In the genomic region with DNA sequence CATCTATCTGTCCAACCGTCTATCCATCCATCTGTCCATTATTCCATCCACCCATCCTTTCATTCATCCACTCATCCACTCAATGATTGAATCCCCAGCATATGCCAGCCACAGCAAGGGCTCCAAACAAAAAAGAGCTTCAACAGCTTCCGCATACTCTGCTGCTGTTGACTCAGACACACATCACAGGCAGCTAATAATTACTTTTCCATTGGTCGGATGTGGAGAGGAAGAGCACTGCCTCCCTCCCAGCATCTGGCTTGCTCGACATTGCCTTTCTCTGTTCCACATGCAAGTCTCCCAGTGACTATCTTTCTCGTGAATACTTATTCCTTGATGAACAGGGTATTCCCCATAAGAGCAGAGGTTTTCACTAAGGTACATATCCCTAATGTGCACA, we compare ENCODE assay signal across 10 cellular contexts.
DNase-seq lines count a peak whose midpoint lies in the region; ATAC-seq, FAIRE-seq and TF ChIP-seq lines count a peak whose summit lies in the region.
"Had no signal": no experiment of that assay in that cellular context is flagged by ENCODE, and none has a peak within 500 bp of the region (broad histone marks: within the 10 kb centered on the region; RNA-seq: fewer than 3 reads in every experiment).

No MANE protein-coding gene starts in this region.

- H3K36me3 ChIP-seq in OCI-LY3 (replicated peaks; ENCODE audit: low read depth, low read length), result peaks cover 5% of the 10 kb centered on the region
- no peaks in the 10 kb centered on the region for H3K36me3 ChIP-seq in CD8-positive, alpha-beta memory T cell (ENCODE audit: insufficient read depth, low read length)
- H3K36me3 ChIP-seq: gastroesophageal sphincter had no signal

- H3K9me3 Mint-ChIP-seq in activated naive CD4-positive, alpha-beta T cell treated with anti-CD3 and anti-CD28 coated beads, Interleukin-2, amount 50 U/mL, for 24 hours, result no peaks in the 10 kb centered on the region
- H3K9me3 Mint-ChIP-seq in CD8-positive, alpha-beta memory T cell, result no peaks in the 10 kb centered on the region

- peak overlapping the region; percentile 43 for H3K4me3 Mint-ChIP-seq in activated naive CD4-positive, alpha-beta T cell treated with anti-CD3 and anti-CD28 coated beads, Interleukin-2, amount 50 U/mL, for 24 hours
- peak overlapping the region in 2 of 7 donors; percentile 8 to 72 for H3K4me3 Mint-ChIP-seq in CD8-positive, alpha-beta memory T cell

- H3K36me3 Mint-ChIP-seq in activated naive CD4-positive, alpha-beta T cell treated with anti-CD3 and anti-CD28 coated beads, Interleukin-2, amount 50 U/mL, for 24 hours, result peaks cover 2% of the 10 kb centered on the region
- no peaks in the 10 kb centered on the region for H3K36me3 Mint-ChIP-seq in CD8-positive, alpha-beta memory T cell

- H3K9ac ChIP-seq in OCI-LY3 (ENCODE audit: low read length), result peak overlapping the region; percentile 97

- peaks cover 53% of the 10 kb centered on the region for H3K79me2 ChIP-seq in OCI-LY3 (ENCODE audit: low read length)

- ATAC-seq in esophagus mucosa, result peak; percentile 65
- ATAC-seq: gastroesophageal sphincter had no signal

- H3K27ac Mint-ChIP-seq in activated naive CD4-positive, alpha-beta T cell treated with anti-CD3 and anti-CD28 coated beads, Interleukin-2, amount 50 U/mL, for 24 hours, result peak overlapping the region; percentile 86
- H3K27ac Mint-ChIP-seq in CD8-positive, alpha-beta memory T cell, result peak overlapping the region in 1 of 8 donors; percentile 0

- no peak for TF ChIP-seq CTCF in OCI-LY3 (IDR thresholded peaks at IDR 0.05; ENCODE audit: low read depth, low read length)

- peak overlapping the region; percentile 100 for H3K27ac ChIP-seq in OCI-LY3 (ENCODE audit: low read length)
- H3K27ac ChIP-seq in CD8-positive, alpha-beta memory T cell (ENCODE audit: low read depth, low read length), result no peak overlapping the region
- H3K27ac ChIP-seq: gastroesophageal sphincter had no signal

- H3K4me2 ChIP-seq in OCI-LY3 (ENCODE audit: low read length), result peak overlapping the region; percentile 83

- H3K27me3 Mint-ChIP-seq in activated naive CD4-positive, alpha-beta T cell treated with anti-CD3 and anti-CD28 coated beads, Interleukin-2, amount 50 U/mL, for 24 hours, result no peaks in the 10 kb centered on the region
- H3K27me3 Mint-ChIP-seq in CD8-positive, alpha-beta memory T cell, result no peaks in the 10 kb centered on the region

- no peaks in the 10 kb centered on the region for H4K20me1 ChIP-seq in OCI-LY3 (ENCODE audit: insufficient read depth, low read length)

- H3K4me1 Mint-ChIP-seq in activated naive CD4-positive, alpha-beta T cell treated with anti-CD3 and anti-CD28 coated beads, Interleukin-2, amount 50 U/mL, for 24 hours, result peaks cover 95% of the 10 kb centered on the region
- peaks cover 42 to 52% (median 47%) of the 10 kb centered on the region in 3 donors for H3K4me1 Mint-ChIP-seq in CD8-positive, alpha-beta memory T cell

- DNase-seq in activated naive CD4-positive, alpha-beta T cell treated with Interleukin-2 at 50 U/mL for 16 hours, result no peak
- DNase-seq in urothelium cell line (ENCODE audit: low spot score), result no peak
- DNase-seq in CD8-positive, alpha-beta memory T cell, result no peak
- DNase-seq in midbrain (lab: John Stamatoyannopoulos, UW), result no peak
- DNase-seq in SW 1271 (lab: John Stamatoyannopoulos, UW), result no peak
- DNase-seq: activated CD8-positive, alpha-beta memory T cell treated with anti-CD3 and anti-CD28 coated beads, Interleukin-2, amount 50 U/mL, for 4 hours had no signal

- no peaks in the 10 kb centered on the region for H3K27me3 ChIP-seq in OCI-LY3 (ENCODE audit: low read depth, low read length)
- no peaks in the 10 kb centered on the region for H3K27me3 ChIP-seq in CD8-positive, alpha-beta memory T cell (ENCODE audit: insufficient read depth, low read length, poor library complexity, severe bottlenecking)
- H3K27me3 ChIP-seq: gastroesophageal sphincter had no signal

- peak; percentile 32 for FAIRE-seq in urothelium cell line (lab: Jason Lieb, UNC)

- H3K9me3 ChIP-seq in OCI-LY3 (ENCODE audit: insufficient read depth, low read length), result no peaks in the 10 kb centered on the region
- no peaks in the 10 kb centered on the region for H3K9me3 ChIP-seq in CD8-positive, alpha-beta memory T cell (ENCODE audit: low read length)
- H3K9me3 ChIP-seq: gastroesophageal sphincter had no signal

- H3K4me3 ChIP-seq in OCI-LY3 (ENCODE audit: low read length), result no peak overlapping the region
- no peak overlapping the region for H3K4me3 ChIP-seq in CD8-positive, alpha-beta memory T cell (ENCODE audit: low read length)
- H3K4me3 ChIP-seq: gastroesophageal sphincter had no signal

- CTCF ChIA-PET in CD8-positive, alpha-beta memory T cell (lab: Charles Lee), result no interaction called here

- no peak overlapping the region for H2AFZ ChIP-seq in OCI-LY3 (ENCODE audit: low read depth, low read length)

- peaks cover 98% of the 10 kb centered on the region for H3K4me1 ChIP-seq in OCI-LY3 (ENCODE audit: low read length)
- peaks cover 34% of the 10 kb centered on the region for H3K4me1 ChIP-seq in CD8-positive, alpha-beta memory T cell (ENCODE audit: insufficient read depth, low read length)

- POLR2A ChIA-PET in CD8-positive, alpha-beta memory T cell (lab: Charles Lee), result no interaction called here
